ENCODE assay signal across 2 cellular contexts in the genomic region with DNA sequence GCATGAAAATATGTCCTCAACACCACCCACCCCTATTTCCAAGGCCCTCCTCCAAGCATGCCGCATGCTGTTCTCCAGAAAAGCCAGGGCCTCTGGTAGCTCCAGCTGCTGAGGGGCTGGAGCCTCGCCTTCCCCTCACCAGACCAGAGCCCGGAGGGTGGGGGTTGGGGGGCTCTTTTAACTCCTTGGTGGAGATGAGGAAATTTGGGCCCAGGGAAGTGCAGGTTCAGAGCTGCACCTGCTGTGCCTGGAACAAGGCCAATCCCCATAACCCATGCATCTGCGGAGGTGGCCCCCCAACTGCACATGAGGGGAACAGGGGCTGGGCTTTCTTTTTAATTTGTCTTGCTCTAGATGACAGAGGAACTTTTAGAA.
TF ChIP-seq lines count a peak whose summit lies in the region.

No MANE protein-coding gene starts in this region.

TF ChIP-seq in A549, 52 proteins besides CTCF, POLR2A, EP300 and RAD21:
- no peak for TF ChIP-seq EHMT2 (IDR thresholded peaks at IDR 0.05; ENCODE audit: low read depth)
- TF ChIP-seq HOXB13 (CRISPR knock-in tag; IDR thresholded peaks at IDR 0.05; ENCODE audit: low read depth): no peak
- TF ChIP-seq ZFP36 (IDR thresholded peaks at IDR 0.05; ENCODE audit: borderline replicate concordance, partially characterized antibody): no peak
- no peak for TF ChIP-seq ESRRA (IDR thresholded peaks at IDR 0.05; ENCODE audit: borderline replicate concordance, low read length)
- no peak for TF ChIP-seq TP53 (CRISPR knock-in tag; IDR thresholded peaks at IDR 0.05)
- TF ChIP-seq, protein P1, sequence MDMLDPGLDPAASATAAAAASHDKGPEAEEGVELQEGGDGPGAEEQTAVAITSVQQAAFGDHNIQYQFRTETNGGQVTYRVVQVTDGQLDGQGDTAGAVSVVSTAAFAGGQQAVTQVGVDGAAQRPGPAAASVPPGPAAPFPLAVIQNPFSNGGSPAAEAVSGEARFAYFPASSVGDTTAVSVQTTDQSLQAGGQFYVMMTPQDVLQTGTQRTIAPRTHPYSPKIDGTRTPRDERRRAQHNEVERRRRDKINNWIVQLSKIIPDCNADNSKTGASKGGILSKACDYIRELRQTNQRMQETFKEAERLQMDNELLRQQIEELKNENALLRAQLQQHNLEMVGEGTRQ (IDR thresholded peaks at IDR 0.05): no peak
- TF ChIP-seq ZC3H11A (IDR thresholded peaks at IDR 0.05): no peak
- no peak for TF ChIP-seq FOSB (CRISPR knock-in tag; IDR thresholded peaks at IDR 0.05)
- TF ChIP-seq FOSL2 (IDR thresholded peaks at IDR 0.05): no peak
- no peak for TF ChIP-seq FOSL2 (CRISPR knock-in tag; IDR thresholded peaks at IDR 0.05)
- no peak for TF ChIP-seq CHD4 (IDR thresholded peaks at IDR 0.05; ENCODE audit: borderline replicate concordance)
- TF ChIP-seq, protein P2, sequence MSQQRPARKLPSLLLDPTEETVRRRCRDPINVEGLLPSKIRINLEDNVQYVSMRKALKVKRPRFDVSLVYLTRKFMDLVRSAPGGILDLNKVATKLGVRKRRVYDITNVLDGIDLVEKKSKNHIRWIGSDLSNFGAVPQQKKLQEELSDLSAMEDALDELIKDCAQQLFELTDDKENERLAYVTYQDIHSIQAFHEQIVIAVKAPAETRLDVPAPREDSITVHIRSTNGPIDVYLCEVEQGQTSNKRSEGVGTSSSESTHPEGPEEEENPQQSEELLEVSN (IDR thresholded peaks at IDR 0.05; ENCODE audit: borderline replicate concordance, low read depth): no peak
- no peak for TF ChIP-seq HDAC2 (IDR thresholded peaks at IDR 0.05)
- TF ChIP-seq RARB (CRISPR knock-in tag; IDR thresholded peaks at IDR 0.05): no peak
- TF ChIP-seq JUN (IDR thresholded peaks at IDR 0.05): no peak
- TF ChIP-seq MAFK (IDR thresholded peaks at IDR 0.05; ENCODE audit: partially characterized antibody): no peak
- no peak for TF ChIP-seq FOXS1 (CRISPR knock-in tag; IDR thresholded peaks at IDR 0.05)
- no peak for TF ChIP-seq CBX2 (IDR thresholded peaks at IDR 0.05; ENCODE audit: borderline replicate concordance, low read depth)
- TF ChIP-seq, protein P3, sequence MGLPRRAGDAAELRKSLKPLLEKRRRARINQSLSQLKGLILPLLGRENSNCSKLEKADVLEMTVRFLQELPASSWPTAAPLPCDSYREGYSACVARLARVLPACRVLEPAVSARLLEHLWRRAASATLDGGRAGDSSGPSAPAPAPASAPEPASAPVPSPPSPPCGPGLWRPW (IDR thresholded peaks at IDR 0.05): no peak
- TF ChIP-seq, protein P4, sequence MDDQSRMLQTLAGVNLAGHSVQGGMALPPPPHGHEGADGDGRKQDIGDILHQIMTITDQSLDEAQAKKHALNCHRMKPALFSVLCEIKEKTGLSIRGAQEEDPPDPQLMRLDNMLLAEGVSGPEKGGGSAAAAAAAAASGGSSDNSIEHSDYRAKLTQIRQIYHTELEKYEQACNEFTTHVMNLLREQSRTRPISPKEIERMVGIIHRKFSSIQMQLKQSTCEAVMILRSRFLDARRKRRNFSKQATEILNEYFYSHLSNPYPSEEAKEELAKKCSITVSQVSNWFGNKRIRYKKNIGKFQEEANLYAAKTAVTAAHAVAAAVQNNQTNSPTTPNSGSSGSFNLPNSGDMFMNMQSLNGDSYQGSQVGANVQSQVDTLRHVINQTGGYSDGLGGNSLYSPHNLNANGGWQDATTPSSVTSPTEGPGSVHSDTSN (IDR thresholded peaks at IDR 0.05): no peak

TF ChIP-seq in IMR-90, 13 proteins besides CTCF, POLR2A, EP300 and RAD21:
- TF ChIP-seq FOS (IDR thresholded peaks at IDR 0.05; ENCODE audit: low read depth, low read length): no peak
